ENCODE assay signal across 22 cellular contexts in the genomic region with DNA sequence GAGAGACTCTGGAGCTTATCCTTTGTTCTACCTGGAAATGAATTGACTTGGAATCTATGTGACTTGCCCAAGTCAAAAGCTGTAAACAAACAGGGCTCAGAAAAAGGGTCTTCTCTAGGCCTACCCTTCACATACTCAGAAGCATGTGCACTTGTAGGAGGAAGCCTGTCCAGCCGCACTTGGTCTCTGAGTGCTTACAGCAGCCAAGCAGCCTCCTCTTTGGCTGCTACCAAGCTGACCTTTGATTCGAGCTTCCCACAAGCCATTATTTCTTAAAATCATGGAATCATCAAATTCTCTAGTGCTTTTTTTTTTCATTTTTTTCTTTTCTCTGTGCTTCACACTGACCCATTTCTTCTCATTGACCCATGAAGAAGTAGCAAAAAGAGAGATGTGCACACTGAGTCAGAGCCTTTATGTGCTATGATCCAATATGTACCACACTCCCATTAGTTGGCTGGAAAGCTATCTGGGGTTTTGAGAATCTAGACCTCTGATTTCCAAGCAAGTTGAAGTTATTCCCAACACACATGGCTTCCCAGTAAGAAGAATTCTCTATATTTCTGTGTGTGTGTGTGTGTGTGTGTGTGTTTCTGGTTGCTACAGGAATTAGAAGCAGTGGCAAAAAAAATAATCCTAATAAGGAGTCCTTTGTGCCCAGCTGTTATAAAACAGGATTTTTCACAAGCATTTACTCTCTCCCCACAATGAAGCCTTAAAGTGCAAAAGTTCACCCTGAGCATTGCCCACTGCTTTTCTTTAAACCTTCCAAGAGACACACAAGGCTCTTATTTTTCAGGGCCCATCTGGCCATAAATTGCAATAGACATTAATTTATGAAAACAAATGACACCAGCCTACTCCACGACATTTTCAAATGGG.
DNase-seq lines count a peak whose midpoint lies in the region; ATAC-seq and TF ChIP-seq lines count a peak whose summit lies in the region.
"Had no signal": no experiment of that assay in that cellular context is flagged by ENCODE, and none has a peak within 500 bp of the region (broad histone marks: within the 10 kb centered on the region; RNA-seq: fewer than 3 reads in every experiment).

No MANE protein-coding gene starts in this region.

- intact Hi-C loops in body of pancreas (cut with DNase I), result no loop called here

- H3K36me3 Mint-ChIP-seq in glutamatergic neuron (ENCODE audit: unreplicated experiment), result no peaks in the 10 kb centered on the region
- H3K36me3 Mint-ChIP-seq: type B pancreatic cell had no signal

- TF ChIP-seq CTCF in body of pancreas (IDR thresholded peaks at IDR 0.05) (no peak), glutamatergic neuron (IDR thresholded peaks at IDR 0.05; ENCODE audit: partially characterized antibody, unreplicated experiment) (no peak)

- no peak for TF ChIP-seq POLR2A in body of pancreas (IDR thresholded peaks at IDR 0.05)

- no peaks in the 10 kb centered on the region for H3K27me3 ChIP-seq in body of pancreas
- H3K27me3 ChIP-seq in muscle layer of duodenum (ENCODE audit: low read depth, low read length), result no peaks in the 10 kb centered on the region
- H3K27me3 ChIP-seq: cardiac muscle cell had no signal

- ATAC-seq in body of pancreas, result peak; percentile 33
- ATAC-seq: stimulated activated naive CD8-positive, alpha-beta T cell treated with anti-CD3 and anti-CD28 coated beads, Interleukin-15, Interleukin-2, amounts not matched to agents 100 U/mL and 50 U/mL, for 24 hours had no signal

- DNase-seq in DMS79 treated with DMSO at 0.1 percent for 48 hours (lab: John Stamatoyannopoulos, UW) (peak; percentile 34), DMS79 (lab: John Stamatoyannopoulos, UW) (no peak), body of pancreas (peak in 1 of 4 donors; percentile 23), stromal cell of bone marrow (ENCODE audit: low read depth) (peak; percentile 61), DMS53 treated with DMSO at 0.1 percent for 48 hours (lab: John Stamatoyannopoulos, UW; ENCODE audit: unreplicated experiment) (no peak), superior temporal gyrus (ENCODE audit: extremely low spot score) (no peak), glutamatergic neuron (no peak)
- DNase-seq: activated CD4-positive, alpha-beta T cell treated with anti-CD3 and anti-CD28 coated beads for 4 hours; activated gamma-delta T cell treated with Interleukin-2 at 50 U/mL for 16 hours; activated T-cell treated with anti-CD3 and anti-CD28 coated beads, Interleukin-2, amount 50 U/mL, for 24 hours; CD4-positive, alpha-beta T cell; KG1; naive B cell; NCI-H146; NCI-H526 treated with DMSO at 0.1 percent for 48 hours; RPMI8226; stimulated activated naive CD8-positive, alpha-beta T cell treated with anti-CD3 and anti-CD28 coated beads, Interleukin-15, Interleukin-2, amounts not matched to agents 100 U/mL and 50 U/mL, for 24 hours had no signal

- no peak overlapping the region for H3K27ac Mint-ChIP-seq in glutamatergic neuron (ENCODE audit: unreplicated experiment)
- H3K27ac Mint-ChIP-seq: activated T-cell treated with anti-CD3 and anti-CD28 coated beads, Interleukin-2, amount 50 U/mL, for 24 hours; CD4-positive, alpha-beta T cell; naive B cell; type B pancreatic cell had no signal

- H3K27ac ChIP-seq in body of pancreas, result no peak overlapping the region
- H3K27ac ChIP-seq in muscle layer of duodenum (ENCODE audit: low read length), result peak overlapping the region; percentile 56
- H3K27ac ChIP-seq: 22Rv1, cardiac muscle cell, SK-N-MC had no signal

- H3K27me3 Mint-ChIP-seq in glutamatergic neuron (ENCODE audit: unreplicated experiment), result no peaks in the 10 kb centered on the region
- H3K27me3 Mint-ChIP-seq: activated T-cell treated with anti-CD3 and anti-CD28 coated beads, Interleukin-2, amount 50 U/mL, for 24 hours; type B pancreatic cell had no signal

- H3K4me3 Mint-ChIP-seq in glutamatergic neuron (ENCODE audit: unreplicated experiment), result no peak overlapping the region
- H3K4me3 Mint-ChIP-seq: activated T-cell treated with anti-CD3 and anti-CD28 coated beads, Interleukin-2, amount 50 U/mL, for 24 hours; CD4-positive, alpha-beta T cell; naive B cell; type B pancreatic cell had no signal

- H3K36me3 ChIP-seq in body of pancreas (replicated peaks in 1 of 2; ENCODE audit: insufficient read depth in 1 of 2, low read depth in 2 of 2) (no peaks in the 10 kb centered on the region), muscle layer of duodenum (ENCODE audit: control insufficient read depth in 1 of 2, insufficient read depth in 2 of 2, low read length in 2 of 2) (no peaks in the 10 kb centered on the region)
- H3K36me3 ChIP-seq: cardiac muscle cell had no signal

- WGBS in body of pancreas, 2 donors, result 52 to 68% methylated on average over 3 of the region's 3 CpGs

- peaks cover 14% of the 10 kb centered on the region for H3K4me1 Mint-ChIP-seq in glutamatergic neuron (ENCODE audit: low read depth, unreplicated experiment)
- H3K4me1 Mint-ChIP-seq: naive B cell had no signal

- H3K4me1 ChIP-seq in body of pancreas (no peaks in the 10 kb centered on the region), muscle layer of duodenum (ENCODE audit: control insufficient read depth in 1 of 2, insufficient read depth in 2 of 2, low read length in 2 of 2) (peaks cover 0 to 27% of the 10 kb centered on the region in 2 donors)

- H3K9me3 Mint-ChIP-seq in glutamatergic neuron (ENCODE audit: unreplicated experiment), result no peaks in the 10 kb centered on the region
- H3K9me3 Mint-ChIP-seq: activated T-cell treated with anti-CD3 and anti-CD28 coated beads, Interleukin-2, amount 50 U/mL, for 24 hours; CD4-positive, alpha-beta T cell; type B pancreatic cell had no signal

- H3K9me3 ChIP-seq in body of pancreas (no peaks in the 10 kb centered on the region), muscle layer of duodenum (ENCODE audit: control insufficient read depth in 1 of 2, low read length in 2 of 2) (no peaks in the 10 kb centered on the region)

- no peak overlapping the region for H3K4me3 ChIP-seq in body of pancreas
- no peak overlapping the region for H3K4me3 ChIP-seq in muscle layer of duodenum (ENCODE audit: low read depth in 1 of 2, low read length in 2 of 2)
- H3K4me3 ChIP-seq: cardiac muscle cell, SK-N-MC had no signal

Comparison
In these comparisons a context has a peak if more than half of its experiments do, and no peak if none do; other contexts are left out.
1. DNase-seq: peak in DMS79 treated with DMSO at 0.1 percent for 48 hours (single experiment) and stromal cell of bone marrow (single experiment); none in DMS79 (single experiment), DMS53 treated with DMSO at 0.1 percent for 48 hours (single experiment), superior temporal gyrus (single experiment) and glutamatergic neuron (single experiment).